Comparison of ENCODE assay signal across 8 cellular contexts in genomic region chr14:54642950-54643695, GRCh38.
DNase-seq lines count a peak whose midpoint lies in the region; ATAC-seq, FAIRE-seq and TF ChIP-seq lines count a peak whose summit lies in the region.

No MANE protein-coding gene starts in this region.

- peak; percentile 14 for FAIRE-seq in GM12892 (lab: Jason Lieb, UNC)

- TF ChIP-seq POLR2A in GM12892 (IDR thresholded peaks at IDR 0.05; ENCODE audit: low read depth, low read length): no peak

- DNase-seq in ACHN (peak; percentile 22), GM12892 (ENCODE audit: insufficient read length) (no peak), SW480 (ENCODE audit: low spot score) (peak; percentile 36), islet precursor cell (peak; percentile 67), NK-92 (lab: John Stamatoyannopoulos, UW; ENCODE audit: unreplicated experiment) (no peak), COLO668 (lab: John Stamatoyannopoulos, UW; ENCODE audit: unreplicated experiment) (no peak)

- in situ Hi-C loops in ACHN (cut with HindIII; ENCODE audit: low pct_ligation_motif_present, low pct_unique_long_range_greater_than_20kb, low sequenced_read_pairs): no loop called here

- no peak for ATAC-seq in HG03095 (IDR thresholded peaks at IDR 0.05; ENCODE audit: unreplicated experiment)
- ATAC-seq in HG03280 (IDR thresholded peaks at IDR 0.05; ENCODE audit: unreplicated experiment): no peak

Comparison
In these comparisons a context has a peak if more than half of its experiments do, and no peak if none do; other contexts are left out.
1. DNase-seq: peak in ACHN (single experiment), SW480 (single experiment) and islet precursor cell (single experiment); none in GM12892 (single experiment), NK-92 (single experiment) and COLO668 (single experiment).